ENCODE assay signal across 18 cellular contexts in the genomic region with DNA sequence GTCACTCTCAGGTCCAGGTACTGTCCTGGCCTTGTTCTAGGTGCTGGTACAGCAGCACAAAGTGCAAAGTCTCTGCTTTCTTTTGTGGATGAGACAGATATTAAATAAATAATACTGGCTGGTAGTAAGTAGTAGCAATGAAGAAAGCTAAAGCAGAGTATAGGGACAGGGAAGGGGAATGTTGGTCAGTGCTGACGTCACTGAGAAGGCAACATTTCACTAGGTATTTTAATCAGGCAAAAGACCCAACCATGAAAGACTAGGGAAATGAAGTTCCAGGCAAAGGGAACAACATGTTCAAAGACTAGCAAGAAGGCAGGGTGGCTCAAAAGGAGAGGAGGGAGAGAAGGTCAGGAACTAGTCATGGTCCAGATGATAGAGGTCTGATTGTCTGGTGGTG.
"Had no signal": no experiment of that assay in that cellular context is flagged by ENCODE, and none has a peak within 500 bp of the region (broad histone marks: within the 10 kb centered on the region; RNA-seq: fewer than 3 reads in every experiment).

No MANE protein-coding gene starts in this region.

- H3K4me3 Mint-ChIP-seq: effector memory CD8-positive, alpha-beta T cell; endodermal cell had no signal

- DNase-seq: effector CD8-positive, alpha-beta T cell; effector memory CD8-positive, alpha-beta T cell; endodermal cell; erythroblast; esophagus squamous epithelium; foreskin fibroblast; foreskin melanocyte; gastrocnemius medialis; glutamatergic neuron; head of caudate nucleus; heart right ventricle; hippocampal formation; left cardiac atrium; left lung; left ventricle myocardium superior; lower lobe of right lung; mesenchymal stem cell; midbrain had no signal

- H3K27me3 Mint-ChIP-seq: effector memory CD8-positive, alpha-beta T cell had no signal

- H3K27ac Mint-ChIP-seq: effector memory CD8-positive, alpha-beta T cell; endodermal cell had no signal

- H3K9me3 Mint-ChIP-seq: endodermal cell had no signal
